ENCODE assay signal across 17 cellular contexts in the genomic region with DNA sequence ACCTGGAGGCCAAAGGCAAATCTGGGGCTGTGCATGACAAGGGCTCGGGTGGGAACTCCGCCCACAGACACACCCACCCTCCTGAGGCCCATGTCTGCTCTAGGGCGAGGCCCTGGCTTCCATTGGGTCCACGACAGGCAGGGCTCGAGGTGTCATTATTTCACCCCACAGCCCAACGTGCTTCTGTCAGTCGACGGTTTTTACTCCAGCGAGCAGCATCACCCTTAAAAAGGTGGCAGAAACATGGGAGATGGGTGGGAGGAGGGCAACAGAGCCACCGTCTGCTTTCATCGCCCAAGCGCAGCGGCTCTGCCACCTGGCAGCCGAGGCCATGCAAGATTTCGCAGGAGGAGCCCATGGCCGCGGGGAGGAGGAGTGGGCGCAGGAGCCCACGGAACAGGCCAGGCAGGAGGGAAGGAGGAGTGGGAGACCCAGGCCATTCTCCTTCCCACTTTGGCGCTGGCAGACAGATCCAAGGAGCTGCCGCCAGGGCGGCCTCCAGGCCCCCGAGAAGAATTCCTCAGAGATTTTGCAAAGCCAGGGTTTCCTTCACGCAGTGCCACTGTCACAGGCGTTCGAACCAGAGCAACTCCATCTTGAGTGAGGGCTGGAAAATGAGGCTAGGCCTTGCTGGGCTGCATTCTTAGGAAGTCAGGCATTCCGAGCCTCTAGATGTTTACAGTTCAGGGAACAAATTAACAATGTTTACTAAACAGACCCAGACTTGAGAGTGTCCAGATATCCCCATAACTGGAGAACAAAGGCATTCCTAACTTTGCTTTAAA. TPM values are rescaled to one million over a fixed set of nuclear protein-coding genes. Genes with fewer than 3 reads are reported as not detected.
DNase-seq lines count a peak whose midpoint lies in the region; ATAC-seq and TF ChIP-seq lines count a peak whose summit lies in the region.
"Had no signal": no experiment of that assay in that cellular context is flagged by ENCODE, and none has a peak within 500 bp of the region (broad histone marks: within the 10 kb centered on the region; RNA-seq: fewer than 3 reads in every experiment).

No MANE protein-coding gene starts in this region.

- H3K27ac Mint-ChIP-seq in nephron progenitor cell = no peak overlapping the region
- H3K27ac Mint-ChIP-seq in effector memory CD8-positive, alpha-beta T cell = no peak overlapping the region

- peaks cover 0 to 18% (median 0%) of the 10 kb centered on the region in 12 donors for H3K4me1 ChIP-seq in heart left ventricle
- no peaks in the 10 kb centered on the region for H3K4me1 ChIP-seq in foreskin keratinocyte

- no peak for TF ChIP-seq POLR2A in heart left ventricle (IDR thresholded peaks at IDR 0.05)

- H3K36me3 ChIP-seq in heart left ventricle = no peaks in the 10 kb centered on the region
- H3K36me3 ChIP-seq: BLaER1 treated with 17β-estradiol and CSF1 and Interleukin-3, amounts not matched to agents 10 nM and 100 nM had no signal

- no peak for TF ChIP-seq CTCF in heart left ventricle (IDR thresholded peaks at IDR 0.05)
- peak; percentile 8 for TF ChIP-seq CTCF in nephron progenitor cell (IDR thresholded peaks at IDR 0.05)
- no peak for TF ChIP-seq CTCF in foreskin keratinocyte (conservative IDR thresholded peaks at IDR 0.05)

- H3K27me3 ChIP-seq in heart left ventricle (peaks cover 2 to 56% (median 17%) of the 10 kb centered on the region in 9 donors), foreskin keratinocyte (peaks cover 73% of the 10 kb centered on the region)

- H3K36me3 Mint-ChIP-seq in nephron progenitor cell (ENCODE audit: low read depth) = no peaks in the 10 kb centered on the region
- H3K36me3 Mint-ChIP-seq in effector memory CD8-positive, alpha-beta T cell (ENCODE audit: insufficient read depth) = peaks cover 4% of the 10 kb centered on the region

- no peaks in the 10 kb centered on the region for H3K9me3 ChIP-seq in heart left ventricle
- H3K9me3 ChIP-seq: BLaER1 treated with 17β-estradiol and CSF1 and Interleukin-3, amounts not matched to agents 10 nM and 100 nM had no signal

- H3K27ac ChIP-seq in heart left ventricle (no peak overlapping the region), foreskin keratinocyte (no peak overlapping the region)
- H3K27ac ChIP-seq: BLaER1 treated with 17β-estradiol and CSF1 and Interleukin-3, amounts not matched to agents 10 nM and 100 nM; RWPE1 had no signal

- intact Hi-C loops in cardiac septum (cut with DNase I) (no loop called here), heart left ventricle (cut with DNase I) (loop anchor here in 2 of 10 donors (5.0 kb wide), 2 partner anchors 50 to 240 kb away; no protein-coding TSS in a partner anchor)

- H3K27me3 Mint-ChIP-seq in nephron progenitor cell (ENCODE audit: low read depth, poor library complexity) = peaks cover 66% of the 10 kb centered on the region
- peaks cover 41 to 60% of the 10 kb centered on the region in 2 donors for H3K27me3 Mint-ChIP-seq in effector memory CD8-positive, alpha-beta T cell

- no peak overlapping the region for H3K4me3 ChIP-seq in heart left ventricle
- H3K4me3 ChIP-seq: BLaER1 treated with 17β-estradiol and CSF1 and Interleukin-3, amounts not matched to agents 10 nM and 100 nM had no signal

- peak; percentile 63 for DNase-seq in cardiac septum (ENCODE audit: low spot score)
- no peak for DNase-seq in heart left ventricle
- DNase-seq in iPS-NIHi11 (ENCODE audit: low spot score) = peak; percentile 50
- no peak for DNase-seq in nephron progenitor cell
- DNase-seq in foreskin keratinocyte = no peak
- DNase-seq in epidermal melanocyte (ENCODE audit: insufficient read length, low spot score) = no peak
- DNase-seq in effector memory CD8-positive, alpha-beta T cell = no peak
- DNase-seq: 8988T; DMS 273 treated with DMSO at 0.1 percent for 48 hours; KBM-7; NCI-H1048; NCI-H226; NCI-H69; NK-92 treated with Interleukin-12 subunit alpha and Interleukin-12 subunit beta, amount 100 ng/mL, for 24 hours had no signal

- WGBS in heart left ventricle, 4 donors = 76 to 90% (median 87%) methylated on average over 27 of the region's 27 CpGs

- ATAC-seq in heart left ventricle (no peak), foreskin keratinocyte (no peak), GM18858 (IDR thresholded peaks at IDR 0.05; ENCODE audit: unreplicated experiment) (no peak)
- ATAC-seq in effector memory CD8-positive, alpha-beta T cell (replicated peaks) = no peak

- H3K4me3 Mint-ChIP-seq in nephron progenitor cell = no peak overlapping the region
- H3K4me3 Mint-ChIP-seq in effector memory CD8-positive, alpha-beta T cell = no peak overlapping the region

- no peaks in the 10 kb centered on the region for H3K9me3 Mint-ChIP-seq in nephron progenitor cell
- no peaks in the 10 kb centered on the region for H3K9me3 Mint-ChIP-seq in effector memory CD8-positive, alpha-beta T cell

- peaks cover 21% of the 10 kb centered on the region for H3K4me1 Mint-ChIP-seq in nephron progenitor cell
- H3K4me1 Mint-ChIP-seq in effector memory CD8-positive, alpha-beta T cell (ENCODE audit: low read depth in 2 of 2) = peaks cover 0 to 2% of the 10 kb centered on the region in 2 donors

RNA-seq across cellular contexts. Expression of a gene that starts 49.3 kb away (rescaled TPM):
- 20.7 TPM for total RNA-seq in cardiac septum
- 10 to 100 TPM; 11.8 to 23.5 (median 17.4) TPM for total RNA-seq in heart left ventricle
- polyA plus RNA-seq in heart left ventricle = 10 to 100 TPM in 1 of 2 donors, 1 to 10 TPM in 1; 6.0 to 12.1 TPM
- total RNA-seq in foreskin keratinocyte = 26.4 and 28.3 TPM in 2 replicates
- 10.0 and 10.4 TPM in 2 replicates for polyA plus RNA-seq in foreskin keratinocyte

RNA-seq across cellular contexts. Expression of a gene that starts 52.6 kb away (rescaled TPM):
- total RNA-seq in cardiac septum (96.5 TPM), heart left ventricle (100 to 1,000 TPM in 5 of 9 donors, 10 to 100 TPM in 4; 51.4 to 146 (median 110) TPM), foreskin keratinocyte (11.7 and 13.4 TPM in 2 replicates)
- polyA plus RNA-seq in heart left ventricle (10 to 100 TPM; 20.5 to 91.2 TPM), foreskin keratinocyte (2.5 and 2.6 TPM in 2 replicates)

Comparison
In these comparisons a context has a peak if more than half of its experiments do, and no peak if none do; other contexts are left out.
1. DNase-seq: peak in cardiac septum (single experiment) and iPS-NIHi11 (single experiment); none in heart left ventricle (0 of 5), nephron progenitor cell (single experiment), foreskin keratinocyte (0 of 2), epidermal melanocyte (single experiment) and effector memory CD8-positive, alpha-beta T cell (0 of 3).